In genomic region chr2:205783872-205784510, GRCh38 we compare ENCODE assay signal across 24 cellular contexts.
A peak's percentile ranks its signal among the peaks of the same experiment; 100 is the strongest.
DNase-seq lines count a peak whose midpoint lies in the region; ATAC-seq, FAIRE-seq and TF ChIP-seq lines count a peak whose summit lies in the region.
"Had no signal": no experiment of that assay in that cellular context is flagged by ENCODE, and none has a peak within 500 bp of the region (broad histone marks: within the 10 kb centered on the region; RNA-seq: fewer than 3 reads in every experiment).

No MANE protein-coding gene starts in this region.

- 0 out of 5 replicates have a peak, but pooled peaks cover 0 to 4% of the 10 kb centered on the region in 2 experiments for H3K27me3 ChIP-seq in HepG2 (ENCODE audit: control insufficient read depth in 1 of 2, insufficient read depth in 2 of 2, low read length in 2 of 2)
- H3K27me3 ChIP-seq in right lobe of liver = no peaks in the 10 kb centered on the region
- H3K27me3 ChIP-seq in gastroesophageal sphincter = no peaks in the 10 kb centered on the region
- no peaks in the 10 kb centered on the region for H3K27me3 ChIP-seq in rectal smooth muscle tissue (ENCODE audit: control insufficient read depth, insufficient read depth, low read length)

- no peaks in the 10 kb centered on the region for H4K20me1 ChIP-seq in HepG2 (ENCODE audit: insufficient read depth, low read length)

- intact Hi-C loops in HepG2 (cut with micrococcal nuclease; ENCODE audit: unreplicated experiment) (no loop called here), right lobe of liver (cut with DNase I) (no loop called here)

- no peak for TF ChIP-seq RAD21 in HepG2 (CRISPR knock-in tag; IDR thresholded peaks at IDR 0.05)

- H3K4me1 ChIP-seq in HepG2 (ENCODE audit: insufficient read depth, low read length) (peaks cover 46% of the 10 kb centered on the region), right lobe of liver (peaks cover 0 to 14% (median 2%) of the 10 kb centered on the region in 4 donors), gastroesophageal sphincter (peaks cover 4 to 100% (median 15%) of the 10 kb centered on the region in 3 donors), rectal smooth muscle tissue (ENCODE audit: control insufficient read depth, insufficient read depth, low read length) (peaks cover 49% of the 10 kb centered on the region)
- H3K4me1 ChIP-seq: HAP-1 had no signal

- H3K4me2 ChIP-seq in HepG2 (ENCODE audit: low read depth, low read length) = peak overlapping the region; percentile 8

- POLR2A ChIA-PET in HepG2 (lab: Yijun Ruan, JAX) = no interaction called here

- H3K79me2 ChIP-seq in HepG2 (ENCODE audit: insufficient read depth, low read length) = no peaks in the 10 kb centered on the region

- no TSS peak for BruUV-seq in HepG2 (replicated peaks; lab: Mats Ljungman, UMichigan)

- peak overlapping the region; percentile 26 for H3K27ac ChIP-seq in HepG2 (ENCODE audit: extremely low read length, insufficient read depth, low read length)
- no peak overlapping the region for H3K27ac ChIP-seq in right lobe of liver
- peak overlapping the region; percentile 76 to 96 (median 90) for H3K27ac ChIP-seq in gastroesophageal sphincter
- peak overlapping the region; percentile 95 for H3K27ac ChIP-seq in rectal smooth muscle tissue (ENCODE audit: low read depth, low read length)
- H3K27ac ChIP-seq: 22Rv1, RWPE1 had no signal

- DNase-seq in HepG2 (ENCODE audit: low spot score) (peak; percentile 60), right lobe of liver (no peak), ecto neural progenitor cell (ENCODE audit: low spot score) (no peak), iPS-NIHi7 (ENCODE audit: extremely low spot score) (no peak), AG08396 (ENCODE audit: low spot score) (no peak)
- no peak for DNase-seq in stimulated activated CD4-positive, alpha-beta T cell treated with anti-CD3 and anti-CD28 coated beads, Interleukin-1b, Interleukin-23, amount 100 ng/mL, for 48 hours
- DNase-seq: CD4-positive, alpha-beta T cell; GOT3; HFFc6; IMR-90; KG1; MM.1S; NCI-H1694; NCI-H2081; NCI-H2227 treated with DMSO at 0.1 percent for 48 hours; NCI-H510A; NCI-H69; SHP77 had no signal

- no peaks in the 10 kb centered on the region for H3K36me3 ChIP-seq in HepG2 (replicated peaks in 1 of 2; ENCODE audit: control insufficient read depth in 1 of 2, insufficient read depth in 2 of 2, low read length in 2 of 2)
- no peaks in the 10 kb centered on the region for H3K36me3 ChIP-seq in right lobe of liver
- no peaks in the 10 kb centered on the region for H3K36me3 ChIP-seq in gastroesophageal sphincter
- H3K36me3 ChIP-seq in rectal smooth muscle tissue (ENCODE audit: control insufficient read depth, insufficient read depth, low read length) = no peaks in the 10 kb centered on the region
- H3K36me3 ChIP-seq: HAP-1 had no signal

- peak; percentile 91 for FAIRE-seq in HepG2 (lab: Jason Lieb, UNC)
- FAIRE-seq: D721Med had no signal

- CTCF ChIA-PET in HepG2 (lab: Yijun Ruan, JAX; ENCODE audit: low intra/inter-chr PET ratio, low total read pairs) = no interaction called here

- TF ChIP-seq CTCF in HepG2 (CRISPR knock-in tag; IDR thresholded peaks at IDR 0.05) (no peak), right lobe of liver (IDR thresholded peaks at IDR 0.05) (no peak), gastroesophageal sphincter (IDR thresholded peaks at IDR 0.05) (no peak)

- H3K4me3 ChIP-seq in HepG2 (replicated peaks in 1 of 3; ENCODE audit: insufficient read depth in 1 of 3, low read depth in 2 of 3, low read length in 3 of 3) (no peak overlapping the region), right lobe of liver (no peak overlapping the region), gastroesophageal sphincter (no peak overlapping the region), rectal smooth muscle tissue (ENCODE audit: low read length) (no peak overlapping the region)
- H3K4me3 ChIP-seq: HAP-1 had no signal

- H3K9me3 ChIP-seq in HepG2 (ENCODE audit: low read length) = no peaks in the 10 kb centered on the region
- no peaks in the 10 kb centered on the region for H3K9me3 ChIP-seq in right lobe of liver
- H3K9me3 ChIP-seq in gastroesophageal sphincter = no peaks in the 10 kb centered on the region
- H3K9me3 ChIP-seq: HAP-1 had no signal

- 23% methylated on average over 5 of the region's 5 CpGs for WGBS in HepG2 (ENCODE audit: low lambda C conversion rate)
- WGBS in right lobe of liver (ENCODE audit: insufficient coverage, low coverage, low lambda C conversion rate, missing lambda C conversion rate) = 75% methylated on average over 5 of the region's 5 CpGs
- WGBS in gastroesophageal sphincter (ENCODE audit: low coverage in 1 of 2), 2 donors = 10 to 50% methylated on average over 2 to 4 of the region's 5 CpGs

- H2AFZ ChIP-seq in HepG2 (ENCODE audit: low read length) = no peak overlapping the region

- no peak for TF ChIP-seq POLR2A in HepG2 (IDR thresholded peaks at IDR 0.05; ENCODE audit: insufficient read depth in 1 of 2, low read depth in 2 of 2, low read length in 2 of 2)
- TF ChIP-seq POLR2A in right lobe of liver (IDR thresholded peaks at IDR 0.05) = no peak
- TF ChIP-seq POLR2A in gastroesophageal sphincter (IDR thresholded peaks at IDR 0.05) = no peak

- TF ChIP-seq EP300 in HepG2 (IDR thresholded peaks at IDR 0.05; ENCODE audit: low read depth in 2 of 2, low read length in 2 of 2) = peak in 1 of 2 experiments; percentile 30; a peak in 1 of 4 replicates
- no peak for TF ChIP-seq EP300 in HepG2 (CRISPR knock-in tag; IDR thresholded peaks at IDR 0.05; ENCODE audit: borderline replicate concordance)
- TF ChIP-seq EP300 in gastroesophageal sphincter (IDR thresholded peaks at IDR 0.05) = no peak

- H3K9ac ChIP-seq in HepG2 (ENCODE audit: insufficient read depth, low read depth, low read length) (no peak overlapping the region), rectal smooth muscle tissue (ENCODE audit: low read length) (no peak overlapping the region)

- in situ Hi-C loops in HepG2 (cut with HindIII; ENCODE audit: extremely low pct_ligation_motif_present, low pct_unique_long_range_greater_than_20kb) = no loop called here

- ATAC-seq in HepG2 (peak; percentile 88), right lobe of liver (no peak), gastroesophageal sphincter (peak; percentile 11)

TF ChIP-seq in HepG2, 621 proteins besides CTCF, POLR2A, EP300 and RAD21 (continues in another document):
- TF ChIP-seq ZNF547 (CRISPR knock-in tag; IDR thresholded peaks at IDR 0.05) = no peak
- peak; percentile 53; the same call in 1 of the 2 replicates for TF ChIP-seq PATZ1 (CRISPR knock-in tag; IDR thresholded peaks at IDR 0.05)
- TF ChIP-seq RELA (CRISPR knock-in tag; IDR thresholded peaks at IDR 0.05) = no peak
- TF ChIP-seq RARA (CRISPR knock-in tag; IDR thresholded peaks at IDR 0.05) = peak; percentile 38; the same call in 1 of the 2 replicates
- TF ChIP-seq, protein P1, sequence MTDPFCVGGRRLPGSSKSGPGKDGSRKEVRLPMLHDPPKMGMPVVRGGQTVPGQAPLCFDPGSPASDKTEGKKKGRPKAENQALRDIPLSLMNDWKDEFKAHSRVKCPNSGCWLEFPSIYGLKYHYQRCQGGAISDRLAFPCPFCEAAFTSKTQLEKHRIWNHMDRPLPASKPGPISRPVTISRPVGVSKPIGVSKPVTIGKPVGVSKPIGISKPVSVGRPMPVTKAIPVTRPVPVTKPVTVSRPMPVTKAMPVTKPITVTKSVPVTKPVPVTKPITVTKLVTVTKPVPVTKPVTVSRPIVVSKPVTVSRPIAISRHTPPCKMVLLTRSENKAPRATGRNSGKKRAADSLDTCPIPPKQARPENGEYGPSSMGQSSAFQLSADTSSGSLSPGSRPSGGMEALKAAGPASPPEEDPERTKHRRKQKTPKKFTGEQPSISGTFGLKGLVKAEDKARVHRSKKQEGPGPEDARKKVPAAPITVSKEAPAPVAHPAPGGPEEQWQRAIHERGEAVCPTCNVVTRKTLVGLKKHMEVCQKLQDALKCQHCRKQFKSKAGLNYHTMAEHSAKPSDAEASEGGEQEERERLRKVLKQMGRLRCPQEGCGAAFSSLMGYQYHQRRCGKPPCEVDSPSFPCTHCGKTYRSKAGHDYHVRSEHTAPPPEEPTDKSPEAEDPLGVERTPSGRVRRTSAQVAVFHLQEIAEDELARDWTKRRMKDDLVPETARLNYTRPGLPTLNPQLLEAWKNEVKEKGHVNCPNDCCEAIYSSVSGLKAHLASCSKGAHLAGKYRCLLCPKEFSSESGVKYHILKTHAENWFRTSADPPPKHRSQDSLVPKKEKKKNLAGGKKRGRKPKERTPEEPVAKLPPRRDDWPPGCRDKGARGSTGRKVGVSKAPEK (CRISPR knock-in tag; IDR thresholded peaks at IDR 0.05; ENCODE audit: borderline replicate concordance) = no peak
- no peak for TF ChIP-seq ZNF766 (CRISPR knock-in tag; IDR thresholded peaks at IDR 0.05; ENCODE audit: borderline replicate concordance)
- TF ChIP-seq TBP (CRISPR knock-in tag; IDR thresholded peaks at IDR 0.05) = no peak
- no peak for TF ChIP-seq NFE2L2 (IDR thresholded peaks at IDR 0.05; ENCODE audit: low read length)
- no peak for TF ChIP-seq LCORL (IDR thresholded peaks at IDR 0.05)
- TF ChIP-seq LCORL (CRISPR knock-in tag; IDR thresholded peaks at IDR 0.05) = 0 out of 2 replicates have a peak, but pooled peaks have one; percentile 49
- 0 out of 2 replicates have a peak, but pooled peaks have one; percentile 9 for TF ChIP-seq ARHGAP35 (CRISPR knock-in tag; IDR thresholded peaks at IDR 0.05; ENCODE audit: borderline replicate concordance)
- peak; percentile 81 for TF ChIP-seq ZNF292 (CRISPR knock-in tag; IDR thresholded peaks at IDR 0.05; ENCODE audit: borderline replicate concordance, low read depth)
- peak; percentile 81 for TF ChIP-seq HNF4A (CRISPR knock-in tag; IDR thresholded peaks at IDR 0.05)
- peak; percentile 16; the same call in 1 of the 2 replicates for TF ChIP-seq ZBTB7B (CRISPR knock-in tag; IDR thresholded peaks at IDR 0.05)
- TF ChIP-seq HOXA3 (CRISPR knock-in tag; IDR thresholded peaks at IDR 0.05) = no peak

Comparison
In these comparisons a context has a peak if more than half of its experiments do, and no peak if none do; other contexts are left out.
1. ATAC-seq: peak in HepG2 (single experiment) and gastroesophageal sphincter (single experiment); none in right lobe of liver (0 of 4).
2. H3K27ac ChIP-seq: peak in HepG2 (single experiment), gastroesophageal sphincter (4 of 4) and rectal smooth muscle tissue (single experiment); none in right lobe of liver (0 of 3).